Comparison of ENCODE assay signal across 8 cellular contexts in the genomic region with DNA sequence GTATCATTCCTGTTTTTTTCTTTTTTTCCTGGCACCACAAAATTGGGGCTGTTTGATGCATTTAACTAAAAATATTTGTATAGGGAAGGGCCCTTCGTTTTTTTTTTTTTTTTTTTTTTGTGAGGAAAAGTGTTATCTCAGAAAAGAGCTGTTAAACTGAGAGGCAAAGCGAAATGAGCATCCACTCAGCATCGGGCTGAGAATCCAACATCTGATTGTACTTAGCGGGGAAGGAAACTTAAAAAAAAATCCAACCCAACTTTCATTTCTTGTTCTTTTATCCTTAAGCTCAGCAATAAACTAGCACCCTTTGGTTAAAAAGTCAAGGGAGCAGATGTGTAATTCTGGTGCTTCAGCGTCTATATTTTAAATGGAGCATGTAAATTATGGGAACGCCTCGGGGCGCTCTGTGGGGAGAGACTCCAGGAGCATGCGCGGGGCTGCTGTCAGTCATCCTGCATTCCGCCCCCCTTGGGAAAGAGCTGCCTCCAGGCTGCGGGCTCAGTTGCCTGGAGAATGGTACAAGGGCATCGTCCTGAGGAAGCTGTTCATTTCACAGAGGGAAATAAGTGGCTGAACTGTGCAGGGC. TPM values are rescaled to one million over a fixed set of nuclear protein-coding genes. Genes with fewer than 3 reads are reported as not detected.
DNase-seq lines count a peak whose midpoint lies in the region; ATAC-seq and TF ChIP-seq lines count a peak whose summit lies in the region.
"Had no signal": no experiment of that assay in that cellular context is flagged by ENCODE, and none has a peak within 500 bp of the region (broad histone marks: within the 10 kb centered on the region; RNA-seq: fewer than 3 reads in every experiment).

No MANE protein-coding gene starts in this region.

- no peak overlapping the region for H3K9ac ChIP-seq in HUES6 (ENCODE audit: low read length)

- H3K9me3 ChIP-seq in HUES6 (ENCODE audit: control insufficient read depth, insufficient read depth, low read depth, low read length): no peaks in the 10 kb centered on the region
- no peaks in the 10 kb centered on the region for H3K9me3 ChIP-seq in suprapubic skin

- H3K36me3 ChIP-seq in HUES6 (ENCODE audit: control insufficient read depth, insufficient read depth, low read length) (no peaks in the 10 kb centered on the region), suprapubic skin (no peaks in the 10 kb centered on the region)

- TF ChIP-seq POLR2A in suprapubic skin (IDR thresholded peaks at IDR 0.05): no peak

- DNase-seq in SW480 (ENCODE audit: low spot score): peak; percentile 46
- DNase-seq in iPS-NIHi7 (ENCODE audit: extremely low spot score): peak; percentile 60
- peak; percentile 68 to 81 for DNase-seq in suprapubic skin (ENCODE audit: low spot score in 2 of 2)
- DNase-seq in OCI-M1 (lab: John Stamatoyannopoulos, UW): no peak
- no peak for DNase-seq in effector CD4-positive, alpha-beta T cell
- DNase-seq: NCI-H2081 treated with DMSO at 0.1 percent for 48 hours had no signal

- no peak for ATAC-seq in GM18520 (IDR thresholded peaks at IDR 0.05; ENCODE audit: unreplicated experiment)

- H3K27me3 ChIP-seq in HUES6 (ENCODE audit: control insufficient read depth, insufficient read depth, low read length): peaks cover 25% of the 10 kb centered on the region
- H3K27me3 ChIP-seq in suprapubic skin: no peaks in the 10 kb centered on the region

- 5% methylated on average over 13 of the region's 13 CpGs for WGBS in suprapubic skin

- H3K4me3 ChIP-seq in HUES6 (ENCODE audit: low read depth, low read length) (peak overlapping the region; percentile 36), suprapubic skin (peak overlapping the region; percentile 32)

- TF ChIP-seq CTCF in suprapubic skin (IDR thresholded peaks at IDR 0.05): no peak

- no peak for TF ChIP-seq EP300 in suprapubic skin (IDR thresholded peaks at IDR 0.05)

- H3K27ac ChIP-seq in HUES6 (ENCODE audit: low read depth, low read length) (no peak overlapping the region), suprapubic skin (no peak overlapping the region)

- peaks cover 3% of the 10 kb centered on the region; the same call in 1 of the 2 replicates for H3K4me1 ChIP-seq in HUES6 (ENCODE audit: control insufficient read depth, insufficient read depth, low read length)
- H3K4me1 ChIP-seq in suprapubic skin: peaks cover 6% of the 10 kb centered on the region

RNA-seq across cellular contexts. Expression of a gene that starts 33.3 kb away (rescaled TPM):
- 1 to 10 TPM in 1 of 4 donors, under 1 TPM in 3; 0.60 to 1.1 (median 0.68) TPM for total RNA-seq in suprapubic skin

Comparison
In these comparisons a context has a peak if more than half of its experiments do, and no peak if none do; other contexts are left out.
1. DNase-seq: peak in SW480 (single experiment), iPS-NIHi7 (single experiment) and suprapubic skin (2 of 2); none in OCI-M1 (single experiment) and effector CD4-positive, alpha-beta T cell (single experiment).